26 cellular contexts compared by ENCODE assay signal in the genomic region with DNA sequence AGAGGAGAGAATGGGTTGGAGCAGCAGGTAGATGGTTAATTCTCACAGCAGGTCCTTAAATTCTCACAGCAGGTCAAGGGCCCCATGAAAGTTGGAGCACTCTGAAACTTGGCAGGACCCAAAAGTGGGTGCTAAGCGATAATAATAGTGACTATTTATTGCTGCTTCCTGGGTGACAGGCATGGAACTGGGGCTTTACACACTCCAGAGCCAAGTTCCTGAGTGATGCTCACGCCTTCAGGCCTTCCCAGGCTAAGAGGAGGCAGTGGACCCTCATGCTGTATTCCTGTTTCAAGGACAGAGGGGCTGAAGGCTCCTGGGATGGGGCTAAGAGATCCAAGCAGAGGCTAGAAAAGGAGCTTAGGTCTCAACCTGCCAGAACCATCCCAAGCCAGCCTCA.
"Had no signal": no experiment of that assay in that cellular context is flagged by ENCODE, and none has a peak within 500 bp of the region (broad histone marks: within the 10 kb centered on the region; RNA-seq: fewer than 3 reads in every experiment).

No MANE protein-coding gene starts in this region.

- H3K27me3 ChIP-seq: neural progenitor cell, ovary, right lobe of liver, sigmoid colon, suprapubic skin, testis, transverse colon, upper lobe of right lung, uterus had no signal

- H3K36me3 ChIP-seq: neural progenitor cell, ovary, right lobe of liver, sigmoid colon, suprapubic skin, tibial artery, transverse colon, upper lobe of right lung, uterus had no signal

- H3K4me3 ChIP-seq: neural progenitor cell, ovary, psoas muscle, right lobe of liver, sigmoid colon, suprapubic skin, testis, tibial artery, transverse colon, upper lobe of right lung, uterus had no signal

- H3K27ac ChIP-seq: neural progenitor cell, ovary, parathyroid adenoma, psoas muscle, right lobe of liver, sigmoid colon, suprapubic skin, testis, tibial artery, transverse colon, upper lobe of right lung, uterus had no signal

- H3K4me1 ChIP-seq: neural progenitor cell, parathyroid adenoma, psoas muscle, right lobe of liver, suprapubic skin, testis, uterus had no signal

- ATAC-seq: naive thymus-derived CD4-positive, alpha-beta T cell; natural killer cell; psoas muscle; right lobe of liver; stimulated activated memory B cell treated with anti-CD40 and anti-IgM and Interleukin-4, amounts not matched to agents 10 μg/mL and 1 μg/mL and 100 μg/mL, for 72 hours; stimulated activated naive CD8-positive, alpha-beta T cell treated with anti-CD3 and anti-CD28 coated beads, Interleukin-15, amount 100 ng/mL, for 72 hours; stimulated activated naive CD8-positive, alpha-beta T cell treated with anti-CD3 and anti-CD28 coated beads, Interleukin-15, Interleukin-2, amounts not matched to agents 100 U/mL and 50 U/mL, for 24 hours; upper lobe of right lung had no signal

- H3K9me3 ChIP-seq: ovary, psoas muscle, right lobe of liver, sigmoid colon, suprapubic skin, testis, tibial artery, transverse colon, upper lobe of right lung, uterus had no signal

- DNase-seq: naive thymus-derived CD4-positive, alpha-beta T cell; natural killer cell; occipital lobe; ovary; posterior cingulate gyrus; psoas muscle; right lobe of liver; sigmoid colon; small intestine; stimulated activated CD4-positive, alpha-beta T cell treated with anti-CD3 and anti-CD28 coated beads, Interleukin-1b, Interleukin-23, amount 100 ng/mL, for 48 hours; stimulated activated CD4-positive, alpha-beta T cell treated with anti-CD3 and anti-CD28 coated beads, Interleukin-4, amount 100 ng/mL, for 1 hour; stimulated activated CD4-positive, alpha-beta T cell treated with anti-CD3 and anti-CD28 coated beads, Interleukin-4, amount 100 ng/mL, for 4 hours; stimulated activated CD8-positive, alpha-beta memory T cell treated with anti-CD3 and anti-CD28 coated beads, Interleukin-4, amount 100 ng/mL, for 48 hours; stimulated activated naive CD4-positive, alpha-beta T cell; stimulated activated naive CD8-positive, alpha-beta T cell treated with anti-CD3 and anti-CD28 coated beads, Interleukin-15, amount 100 ng/mL, for 72 hours; stimulated activated naive CD8-positive, alpha-beta T cell treated with anti-CD3 and anti-CD28 coated beads, Interleukin-15, Interleukin-2, amounts not matched to agents 100 U/mL and 50 U/mL, for 24 hours; substantia nigra; testis; tibial artery; transverse colon; upper lobe of right lung; uterus had no signal
